ENCODE assay signal across 1 cellular context in the genomic region with DNA sequence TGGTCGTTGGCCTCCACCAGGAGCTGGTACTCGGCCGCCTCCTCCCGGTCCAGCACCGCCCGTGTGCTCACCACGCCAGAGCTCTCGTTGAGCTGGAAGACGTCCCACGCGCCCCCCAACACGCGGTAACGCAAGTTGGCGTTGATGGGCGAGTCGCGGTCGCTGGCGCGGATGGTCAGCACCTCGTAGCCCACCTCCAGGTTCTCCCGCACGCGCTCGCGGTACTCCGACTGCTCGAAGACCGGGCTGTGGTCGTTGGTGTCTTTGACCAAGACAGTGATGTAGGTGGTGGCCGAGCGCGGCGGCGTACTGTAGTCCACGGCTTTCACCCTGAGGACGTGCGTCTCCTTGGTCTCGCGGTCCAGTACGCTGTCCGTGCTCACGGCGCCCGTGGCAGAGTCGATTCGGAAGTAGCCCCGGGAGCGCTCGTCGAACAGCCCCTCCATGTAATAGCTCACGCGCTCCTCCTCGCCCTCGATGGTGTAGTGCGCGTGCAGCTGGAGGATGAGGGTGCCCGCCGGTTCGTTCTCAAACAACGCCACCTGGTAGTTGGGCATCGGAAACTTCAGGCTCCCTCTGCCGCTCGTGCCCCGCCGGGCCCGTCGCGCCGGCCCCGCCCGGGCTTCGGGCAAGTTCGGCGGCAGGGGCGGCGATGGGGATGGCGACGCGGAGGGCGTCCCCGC.
A peak's percentile ranks its signal among the peaks of the same experiment; 100 is the strongest.
TF ChIP-seq lines count a peak whose summit lies in the region.

No MANE protein-coding gene starts in this region.

TF ChIP-seq in GM12878, 131 proteins besides CTCF, POLR2A, EP300 and RAD21:
- TF ChIP-seq, protein P1, sequence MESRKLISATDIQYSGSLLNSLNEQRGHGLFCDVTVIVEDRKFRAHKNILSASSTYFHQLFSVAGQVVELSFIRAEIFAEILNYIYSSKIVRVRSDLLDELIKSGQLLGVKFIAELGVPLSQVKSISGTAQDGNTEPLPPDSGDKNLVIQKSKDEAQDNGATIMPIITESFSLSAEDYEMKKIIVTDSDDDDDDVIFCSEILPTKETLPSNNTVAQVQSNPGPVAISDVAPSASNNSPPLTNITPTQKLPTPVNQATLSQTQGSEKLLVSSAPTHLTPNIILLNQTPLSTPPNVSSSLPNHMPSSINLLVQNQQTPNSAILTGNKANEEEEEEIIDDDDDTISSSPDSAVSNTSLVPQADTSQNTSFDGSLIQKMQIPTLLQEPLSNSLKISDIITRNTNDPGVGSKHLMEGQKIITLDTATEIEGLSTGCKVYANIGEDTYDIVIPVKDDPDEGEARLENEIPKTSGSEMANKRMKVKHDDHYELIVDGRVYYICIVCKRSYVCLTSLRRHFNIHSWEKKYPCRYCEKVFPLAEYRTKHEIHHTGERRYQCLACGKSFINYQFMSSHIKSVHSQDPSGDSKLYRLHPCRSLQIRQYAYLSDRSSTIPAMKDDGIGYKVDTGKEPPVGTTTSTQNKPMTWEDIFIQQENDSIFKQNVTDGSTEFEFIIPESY (IDR thresholded peaks at IDR 0.05) = 0 out of 2 replicates have a peak, but pooled peaks have one; percentile 33
- no peak for TF ChIP-seq MYC (IDR thresholded peaks at IDR 0.05; ENCODE audit: insufficient read depth, insufficient read length, insufficient replicate concordance, low read length, severe bottlenecking)
